Comparison of ENCODE assay signal across 1 cellular context in the genomic region with DNA sequence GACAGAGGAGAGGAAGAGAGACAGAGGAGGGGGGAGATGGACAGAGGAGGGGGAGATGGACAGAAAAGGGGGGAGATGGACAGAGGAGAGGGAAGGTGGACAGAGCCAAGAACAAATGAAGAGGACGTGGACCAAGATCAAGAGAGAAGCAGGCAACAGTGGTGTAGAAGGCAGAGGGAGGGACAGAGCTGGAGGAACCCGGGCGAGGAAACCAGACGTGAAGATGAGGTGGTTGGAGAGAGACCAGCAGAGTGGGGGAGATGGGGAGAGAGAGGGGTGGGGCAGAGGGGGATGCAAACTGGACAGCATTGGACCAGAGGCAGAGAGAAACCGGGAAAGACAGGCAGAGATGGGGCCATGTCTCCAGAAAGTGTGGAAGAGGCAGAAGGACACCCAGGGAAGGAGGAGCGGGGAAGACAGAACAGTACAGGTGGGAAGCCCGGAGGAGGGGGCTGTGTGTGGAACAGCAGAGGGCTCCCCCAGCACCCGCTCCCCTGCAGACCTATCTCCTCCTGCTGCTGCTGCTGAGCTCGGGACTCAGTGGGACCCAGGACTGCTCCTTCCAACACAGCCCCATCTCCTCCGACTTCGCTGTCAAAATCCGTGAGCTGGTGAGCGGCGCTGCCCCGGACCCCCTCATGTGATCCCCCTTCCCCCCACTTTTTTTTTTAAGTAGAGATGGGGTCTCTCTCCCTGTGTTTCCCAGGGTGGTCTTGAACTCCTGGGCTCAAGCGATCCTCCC.
TF ChIP-seq lines count a peak whose summit lies in the region.

No MANE protein-coding gene starts in this region.

TF ChIP-seq in HepG2, 621 proteins besides CTCF, POLR2A, EP300 and RAD21:
- TF ChIP-seq ZNF260 (CRISPR knock-in tag; IDR thresholded peaks at IDR 0.05; ENCODE audit: borderline replicate concordance, low read depth) = no peak
- TF ChIP-seq HDAC6 (IDR thresholded peaks at IDR 0.05; ENCODE audit: low read depth, low read length) = no peak
- TF ChIP-seq, protein P1, sequence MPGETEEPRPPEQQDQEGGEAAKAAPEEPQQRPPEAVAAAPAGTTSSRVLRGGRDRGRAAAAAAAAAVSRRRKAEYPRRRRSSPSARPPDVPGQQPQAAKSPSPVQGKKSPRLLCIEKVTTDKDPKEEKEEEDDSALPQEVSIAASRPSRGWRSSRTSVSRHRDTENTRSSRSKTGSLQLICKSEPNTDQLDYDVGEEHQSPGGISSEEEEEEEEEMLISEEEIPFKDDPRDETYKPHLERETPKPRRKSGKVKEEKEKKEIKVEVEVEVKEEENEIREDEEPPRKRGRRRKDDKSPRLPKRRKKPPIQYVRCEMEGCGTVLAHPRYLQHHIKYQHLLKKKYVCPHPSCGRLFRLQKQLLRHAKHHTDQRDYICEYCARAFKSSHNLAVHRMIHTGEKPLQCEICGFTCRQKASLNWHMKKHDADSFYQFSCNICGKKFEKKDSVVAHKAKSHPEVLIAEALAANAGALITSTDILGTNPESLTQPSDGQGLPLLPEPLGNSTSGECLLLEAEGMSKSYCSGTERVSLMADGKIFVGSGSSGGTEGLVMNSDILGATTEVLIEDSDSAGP (CRISPR knock-in tag; IDR thresholded peaks at IDR 0.05; ENCODE audit: borderline replicate concordance) = no peak
- TF ChIP-seq PPARG (CRISPR knock-in tag; conservative IDR thresholded peaks at IDR 0.05) = no peak
- TF ChIP-seq ZNF549 (CRISPR knock-in tag; IDR thresholded peaks at IDR 0.05) = no peak
- TF ChIP-seq, protein P2, sequence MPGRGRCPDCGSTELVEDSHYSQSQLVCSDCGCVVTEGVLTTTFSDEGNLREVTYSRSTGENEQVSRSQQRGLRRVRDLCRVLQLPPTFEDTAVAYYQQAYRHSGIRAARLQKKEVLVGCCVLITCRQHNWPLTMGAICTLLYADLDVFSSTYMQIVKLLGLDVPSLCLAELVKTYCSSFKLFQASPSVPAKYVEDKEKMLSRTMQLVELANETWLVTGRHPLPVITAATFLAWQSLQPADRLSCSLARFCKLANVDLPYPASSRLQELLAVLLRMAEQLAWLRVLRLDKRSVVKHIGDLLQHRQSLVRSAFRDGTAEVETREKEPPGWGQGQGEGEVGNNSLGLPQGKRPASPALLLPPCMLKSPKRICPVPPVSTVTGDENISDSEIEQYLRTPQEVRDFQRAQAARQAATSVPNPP (CRISPR knock-in tag; IDR thresholded peaks at IDR 0.05) = no peak
- no peak for TF ChIP-seq TSC22D2 (CRISPR knock-in tag; IDR thresholded peaks at IDR 0.05; ENCODE audit: borderline replicate concordance)
- no peak for TF ChIP-seq FOSL1 (CRISPR knock-in tag; IDR thresholded peaks at IDR 0.05; ENCODE audit: borderline replicate concordance)
- TF ChIP-seq MAZ (IDR thresholded peaks at IDR 0.05; ENCODE audit: borderline replicate concordance, low read depth, low read length) = no peak
- TF ChIP-seq MAZ (CRISPR knock-in tag; IDR thresholded peaks at IDR 0.05; ENCODE audit: low read depth) = no peak
- no peak for TF ChIP-seq ZEB1 (IDR thresholded peaks at IDR 0.05; ENCODE audit: insufficient replicate concordance, low read depth)
- no peak for TF ChIP-seq POLR2AphosphoS2 (IDR thresholded peaks at IDR 0.05; ENCODE audit: low read depth, low read length)
- TF ChIP-seq POLR2AphosphoS5 (IDR thresholded peaks at IDR 0.05; ENCODE audit: low read depth, low read length) = no peak
